Comparison of ENCODE assay signal across 8 cellular contexts in genomic region chr1:90824551-90824950, GRCh38.
"Had no signal": no experiment of that assay in that cellular context is flagged by ENCODE, and none has a peak within 500 bp of the region (broad histone marks: within the 10 kb centered on the region; RNA-seq: fewer than 3 reads in every experiment).

No MANE protein-coding gene starts in this region.

- FAIRE-seq: G401.6, GM12878, GM12891, GM12892, GM18507, GM19239 had no signal

- ATAC-seq: GM12878 had no signal

- H3K4me3 ChIP-seq: GM12878 had no signal

- DNase-seq: GDM1, GF-D8 had no signal
